ENCODE assay signal across 33 cellular contexts in the genomic region with DNA sequence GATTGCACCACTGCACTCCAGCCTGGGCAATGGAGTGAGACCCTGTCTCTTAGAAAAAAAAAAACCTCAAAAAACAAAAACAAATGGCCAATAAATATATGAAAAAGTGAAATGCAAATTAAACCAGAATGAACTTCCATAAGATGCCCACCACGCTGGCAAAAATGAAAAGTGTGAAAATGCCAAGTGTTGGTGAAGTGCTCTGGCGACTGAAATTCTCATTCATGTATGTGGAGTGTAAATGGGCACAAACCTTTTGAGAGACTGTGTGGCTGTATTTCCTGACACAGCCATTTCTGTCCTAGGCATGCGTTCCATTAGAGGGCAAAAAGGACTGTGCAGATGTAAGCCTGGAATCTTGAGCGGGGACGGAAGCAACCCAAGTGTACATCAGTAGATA.
"Had no signal": no experiment of that assay in that cellular context is flagged by ENCODE, and none has a peak within 500 bp of the region (broad histone marks: within the 10 kb centered on the region; RNA-seq: fewer than 3 reads in every experiment).

No MANE protein-coding gene starts in this region.

- H3K27ac ChIP-seq: ascending aorta, breast epithelium, cardiac muscle cell, colonic mucosa, gastrocnemius medialis had no signal

- DNase-seq: activated CD4-positive, alpha-beta T cell treated with anti-CD3 and anti-CD28 coated beads for 36 hours; activated CD4-positive, alpha-beta T cell treated with anti-CD3 and anti-CD28 coated beads, Interleukin-2, amount 10 ng/mL, durations not matched to agents 24 days and 14 days; activated CD4-positive, CD25-positive, alpha-beta regulatory T cell; activated CD4-positive, CD25-positive, alpha-beta regulatory T cell treated with anti-CD3 and anti-CD28 coated beads, Interleukin-2, amount 50 U/mL, for 72 hours; activated CD8-positive, alpha-beta memory T cell treated with anti-CD3 and anti-CD28 coated beads, Interleukin-2, amount 10 ng/mL, durations not matched to agents 7 days and 5 days; activated CD8-positive, alpha-beta memory T cell treated with anti-CD3 and anti-CD28 coated beads, Interleukin-2, amount 50 U/mL, for 4 hours; activated CD8-positive, alpha-beta T cell treated with anti-CD3 and anti-CD28 coated beads, Interleukin-2, amount 10 ng/mL, durations not matched to agents 7 days and 5 days; activated effector memory CD4-positive, alpha-beta T cell treated with anti-CD3 and anti-CD28 coated beads, Interleukin-2, amount 50 U/mL, for 16 hours; activated naive CD4-positive, alpha-beta T cell treated with anti-CD3 and anti-CD28 coated beads, Interleukin-2, amount 10 ng/mL, durations not matched to agents 7 days and 5 days; activated naive CD8-positive, alpha-beta T cell treated with anti-CD3 and anti-CD28 coated beads, Interleukin-2, amount 10 ng/mL, durations not matched to agents 7 days and 5 days; activated T-cell treated with anti-CD3 and anti-CD28 coated beads, Interleukin-2, amount 50 U/mL, for 1 hour; activated T-cell treated with anti-CD3 and anti-CD28 coated beads, Interleukin-2, amount 50 U/mL, for 48 hours; central memory CD4-positive, alpha-beta T cell; cerebellar nuclear complex; colonic mucosa; effector memory CD4-positive, alpha-beta T cell; endodermal cell; foreskin fibroblast; gastrocnemius medialis; glutamatergic neuron; T-helper 1 cell; T-helper 17 cell; T1000 had no signal

- H3K27ac Mint-ChIP-seq: activated CD4-positive, alpha-beta memory T cell treated with anti-CD3 and anti-CD28 coated beads for 36 hours; activated CD4-positive, alpha-beta T cell treated with anti-CD3 and anti-CD28 coated beads for 36 hours; activated CD4-positive, alpha-beta T cell treated with anti-CD3 and anti-CD28 coated beads, Interleukin-2, amount 10 ng/mL, durations not matched to agents 24 days and 14 days; activated CD8-positive, alpha-beta memory T cell treated with anti-CD3 and anti-CD28 coated beads, Interleukin-2, amount 10 ng/mL, durations not matched to agents 7 days and 5 days; activated CD8-positive, alpha-beta T cell treated with anti-CD3 and anti-CD28 coated beads, Interleukin-2, amount 10 ng/mL, durations not matched to agents 7 days and 5 days; activated naive CD4-positive, alpha-beta T cell treated with anti-CD3 and anti-CD28 coated beads, Interleukin-2, amount 10 ng/mL, durations not matched to agents 7 days and 5 days; activated naive CD4-positive, alpha-beta T cell treated with anti-CD3 and anti-CD28 coated beads, Interleukin-2, amount 50 U/mL, for 72 hours; activated naive CD8-positive, alpha-beta T cell treated with anti-CD3 and anti-CD28 coated beads, Interleukin-2, amount 10 ng/mL, durations not matched to agents 7 days and 5 days; activated T-helper 2 cell treated with anti-CD3 and anti-CD28 coated beads, Interferon-gamma antibody, Interleukin-2, Interleukin-4, amounts not matched to agents 10 μg/mL and 5 μg/mL and 100 μg/mL, durations not matched to agents 14 hours and 24 hours and 36 hours; brain; endodermal cell; T-helper 17 cell; T-helper 2 cell treated with Interferon-gamma antibody and Interleukin-4, amounts not matched to agents 5 μg/mL and 100 μg/mL, for 36 hours had no signal

- ATAC-seq: activated CD4-positive, alpha-beta T cell treated with anti-CD3 and anti-CD28 coated beads for 36 hours; activated CD8-positive, alpha-beta T cell treated with anti-CD3 and anti-CD28 coated beads, Interleukin-2, amount 10 ng/mL, durations not matched to agents 7 days and 5 days; esophagus mucosa; gastrocnemius medialis had no signal

- H3K4me1 Mint-ChIP-seq: activated CD4-positive, alpha-beta T cell treated with anti-CD3 and anti-CD28 coated beads for 36 hours; activated CD4-positive, alpha-beta T cell treated with anti-CD3 and anti-CD28 coated beads, Interleukin-2, amount 10 ng/mL, durations not matched to agents 24 days and 14 days; activated CD8-positive, alpha-beta memory T cell treated with anti-CD3 and anti-CD28 coated beads, Interleukin-2, amount 10 ng/mL, durations not matched to agents 7 days and 5 days; activated naive CD4-positive, alpha-beta T cell treated with anti-CD3 and anti-CD28 coated beads, Interleukin-2, amount 10 ng/mL, durations not matched to agents 7 days and 5 days; brain; endodermal cell had no signal

- H3K9me3 Mint-ChIP-seq: activated CD4-positive, alpha-beta memory T cell treated with anti-CD3 and anti-CD28 coated beads for 36 hours; activated CD4-positive, alpha-beta T cell treated with anti-CD3 and anti-CD28 coated beads, Interleukin-2, amount 10 ng/mL, durations not matched to agents 24 days and 14 days; activated naive CD4-positive, alpha-beta T cell treated with anti-CD3 and anti-CD28 coated beads, Interleukin-2, amount 10 ng/mL, durations not matched to agents 7 days and 5 days; activated naive CD4-positive, alpha-beta T cell treated with anti-CD3 and anti-CD28 coated beads, Interleukin-2, amount 50 U/mL, for 72 hours; activated naive CD8-positive, alpha-beta T cell treated with anti-CD3 and anti-CD28 coated beads, Interleukin-2, amount 10 ng/mL, durations not matched to agents 7 days and 5 days; activated T-helper 1 cell treated with anti-CD3 and anti-CD28 coated beads, Interleukin-12 subunit alpha, Interleukin-12 subunit beta, Interleukin-2, Interleukin-4 antibody, amounts not matched to agents 30 ng/mL and 10 ng/mL and 1 ng/mL, durations not matched to agents 14 hours and 24 hours and 36 hours; activated T-helper 2 cell treated with anti-CD3 and anti-CD28 coated beads, Interferon-gamma antibody, Interleukin-2, Interleukin-4, amounts not matched to agents 10 μg/mL and 5 μg/mL and 100 μg/mL, durations not matched to agents 14 hours and 24 hours and 36 hours; T-helper 2 cell treated with Interferon-gamma antibody and Interleukin-4, amounts not matched to agents 5 μg/mL and 100 μg/mL, for 36 hours had no signal

- H3K4me3 Mint-ChIP-seq: activated CD4-positive, alpha-beta memory T cell treated with anti-CD3 and anti-CD28 coated beads for 36 hours; activated CD4-positive, alpha-beta T cell treated with anti-CD3 and anti-CD28 coated beads for 36 hours; activated CD4-positive, alpha-beta T cell treated with anti-CD3 and anti-CD28 coated beads, Interleukin-2, amount 10 ng/mL, durations not matched to agents 24 days and 14 days; activated CD8-positive, alpha-beta memory T cell treated with anti-CD3 and anti-CD28 coated beads, Interleukin-2, amount 10 ng/mL, durations not matched to agents 7 days and 5 days; activated CD8-positive, alpha-beta T cell treated with anti-CD3 and anti-CD28 coated beads, Interleukin-2, amount 10 ng/mL, durations not matched to agents 7 days and 5 days; activated naive CD4-positive, alpha-beta T cell treated with anti-CD3 and anti-CD28 coated beads, Interleukin-2, amount 10 ng/mL, durations not matched to agents 7 days and 5 days; activated naive CD8-positive, alpha-beta T cell treated with anti-CD3 and anti-CD28 coated beads, Interleukin-2, amount 10 ng/mL, durations not matched to agents 7 days and 5 days; activated T-helper 1 cell treated with anti-CD3 and anti-CD28 coated beads, Interleukin-12 subunit alpha, Interleukin-12 subunit beta, Interleukin-2, Interleukin-4 antibody, amounts not matched to agents 30 ng/mL and 10 ng/mL and 1 ng/mL, durations not matched to agents 14 hours and 24 hours and 36 hours; brain; endodermal cell; T-helper 17 cell; T-helper 2 cell treated with Interferon-gamma antibody and Interleukin-4, amounts not matched to agents 5 μg/mL and 100 μg/mL, for 36 hours had no signal

- H3K27me3 Mint-ChIP-seq: activated CD4-positive, alpha-beta memory T cell treated with anti-CD3 and anti-CD28 coated beads for 36 hours; activated CD4-positive, alpha-beta T cell treated with anti-CD3 and anti-CD28 coated beads for 36 hours; activated CD4-positive, alpha-beta T cell treated with anti-CD3 and anti-CD28 coated beads, Interleukin-2, amount 10 ng/mL, durations not matched to agents 24 days and 14 days; activated CD8-positive, alpha-beta memory T cell treated with anti-CD3 and anti-CD28 coated beads, Interleukin-2, amount 10 ng/mL, durations not matched to agents 7 days and 5 days; activated naive CD4-positive, alpha-beta T cell treated with anti-CD3 and anti-CD28 coated beads, Interleukin-2, amount 10 ng/mL, durations not matched to agents 7 days and 5 days; activated naive CD8-positive, alpha-beta T cell treated with anti-CD3 and anti-CD28 coated beads, Interleukin-2, amount 10 ng/mL, durations not matched to agents 7 days and 5 days; T-helper 17 cell had no signal
